ENCODE assay signal across 9 cellular contexts in the genomic region with DNA sequence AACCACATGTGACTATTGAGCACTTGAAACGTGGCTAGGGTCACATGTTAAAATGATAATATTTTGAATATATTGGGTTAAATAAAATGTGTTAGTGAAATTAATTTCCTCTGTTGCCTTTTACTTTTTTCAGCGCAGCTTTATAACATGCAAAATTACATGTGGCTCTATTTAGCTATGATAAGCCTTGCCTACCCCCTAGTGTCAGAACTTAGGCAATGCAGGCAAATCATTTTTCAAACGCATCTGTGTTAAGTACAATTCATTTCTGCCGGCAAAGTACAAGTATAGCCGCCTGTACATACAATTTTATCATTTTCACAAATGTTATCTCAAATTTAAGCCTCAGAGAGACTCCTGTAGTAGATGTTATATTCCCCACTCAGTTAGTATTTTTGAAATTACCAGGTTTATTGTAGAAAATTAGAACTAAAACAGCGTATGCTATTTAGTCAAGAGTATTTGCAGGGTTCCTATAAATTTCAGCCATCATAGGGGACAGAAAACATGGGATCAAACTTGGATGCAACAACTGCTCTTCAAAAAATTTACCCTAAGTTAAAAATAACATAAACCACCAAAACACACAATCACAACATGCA. TPM values are rescaled to one million over a fixed set of nuclear protein-coding genes. Genes with fewer than 3 reads are reported as not detected.
A peak's percentile ranks its signal among the peaks of the same experiment; 100 is the strongest.
DNase-seq lines count a peak whose midpoint lies in the region; ATAC-seq and TF ChIP-seq lines count a peak whose summit lies in the region.
"Had no signal": no experiment of that assay in that cellular context is flagged by ENCODE, and none has a peak within 500 bp of the region (broad histone marks: within the 10 kb centered on the region; RNA-seq: fewer than 3 reads in every experiment).

No MANE protein-coding gene starts in this region.

- H3K4me1 ChIP-seq in H9 (ENCODE audit: insufficient read depth, low read length) (no peaks in the 10 kb centered on the region), aorta (ENCODE audit: control insufficient read depth in 1 of 2, insufficient read depth in 2 of 2, low read length in 2 of 2) (no peaks in the 10 kb centered on the region)

- peak; percentile 61 for DNase-seq in ACHN
- DNase-seq in GM04503 (ENCODE audit: low read depth): peak; percentile 10
- no peak for DNase-seq in H9
- peak; percentile 59 for DNase-seq in LNCaP clone FGC (ENCODE audit: low read depth)
- peak; percentile 70 for DNase-seq in SK-MEL-5 (ENCODE audit: low read depth, low spot score)
- DNase-seq in dorsolateral prefrontal cortex: peak in 3 of 10 donors; percentile 9 to 57 (median 35)
- DNase-seq in memory B cell (ENCODE audit: low spot score in 2 of 2): peak in 1 of 2 donors; percentile 39
- DNase-seq in aorta: no peak
- DNase-seq: right cardiac atrium had no signal

- H3K56ac ChIP-seq in H9 (ENCODE audit: insufficient read length, low read depth, low read length): no peak overlapping the region

- H3K27me3 ChIP-seq in H9 (ENCODE audit: insufficient read depth, low read length) (no peaks in the 10 kb centered on the region), dorsolateral prefrontal cortex (no peaks in the 10 kb centered on the region), aorta (ENCODE audit: control insufficient read depth in 1 of 2, insufficient read depth in 2 of 2, low read length in 1 of 2) (no peaks in the 10 kb centered on the region)

- H4K8ac ChIP-seq in H9 (replicated peaks; ENCODE audit: insufficient read length, low read depth, low read length): no peak overlapping the region

- H2AFZ ChIP-seq in H9 (ENCODE audit: low read length): no peak overlapping the region

- H2AK5ac ChIP-seq in H9 (ENCODE audit: insufficient read length, low read length): no peak overlapping the region

- no peak overlapping the region for H3K4me3 ChIP-seq in LNCaP clone FGC (ENCODE audit: low read depth, low read length)
- H3K4me3 ChIP-seq in dorsolateral prefrontal cortex: no peak overlapping the region
- H3K4me3 ChIP-seq in aorta (ENCODE audit: low read length in 2 of 2): no peak overlapping the region

- H2BK5ac ChIP-seq in H9 (ENCODE audit: insufficient read length, low read length): no peak overlapping the region

- no peak overlapping the region for H4K5ac ChIP-seq in H9 (ENCODE audit: insufficient read length, low read depth, low read length)

- ATAC-seq in memory B cell (ENCODE audit: low read depth): peak; percentile 45
- peak; percentile 71 for ATAC-seq in aorta (ENCODE audit: low FRiP score)

- no peak overlapping the region for H3K23ac ChIP-seq in H9 (ENCODE audit: insufficient read length, low read depth, low read length)

- no peak overlapping the region for H2BK120ac ChIP-seq in H9 (ENCODE audit: low read depth, low read length, poor library complexity, severe bottlenecking)

- H3K4ac ChIP-seq in H9 (ENCODE audit: low read depth, low read length): no peak overlapping the region

- no peaks in the 10 kb centered on the region for H4K20me1 ChIP-seq in H9 (ENCODE audit: control insufficient read depth, insufficient read depth, insufficient read length)

- no peak overlapping the region for H3K18ac ChIP-seq in H9 (ENCODE audit: insufficient read length, low read depth, low read length)

- H2BK12ac ChIP-seq in H9 (ENCODE audit: insufficient read length, low read depth, low read length): no peak overlapping the region

- H2BK15ac ChIP-seq in H9 (ENCODE audit: low read depth, low read length): no peak overlapping the region

- H3K9me3 ChIP-seq in H9 (ENCODE audit: control insufficient read depth, low read depth, low read length) (no peaks in the 10 kb centered on the region), aorta (ENCODE audit: control insufficient read depth, low read length) (no peaks in the 10 kb centered on the region)

- H3K9me3 Mint-ChIP-seq in H9 (no peaks in the 10 kb centered on the region), memory B cell (no peaks in the 10 kb centered on the region)

- H3K4me1 Mint-ChIP-seq in H9: peaks cover 7 to 8% of the 10 kb centered on the region in 2 experiments; a peak in 2 of 4 replicates
- peaks cover 3% of the 10 kb centered on the region for H3K4me1 Mint-ChIP-seq in memory B cell

- no peak overlapping the region for H3T11ph ChIP-seq in H9 (ENCODE audit: low read length)

- no peaks in the 10 kb centered on the region for H3K36me3 Mint-ChIP-seq in H9 (ENCODE audit: insufficient read depth in 1 of 3, low read depth in 3 of 3)
- no peaks in the 10 kb centered on the region for H3K36me3 Mint-ChIP-seq in memory B cell

- H3K36me3 ChIP-seq in aorta (ENCODE audit: control insufficient read depth in 1 of 2, insufficient read depth in 2 of 2, low read length in 1 of 2): no peaks in the 10 kb centered on the region

- H3K23me2 ChIP-seq in H9 (ENCODE audit: insufficient read length, low read depth, low read length, poor library complexity, severe bottlenecking): no peaks in the 10 kb centered on the region

- H3K27me3 Mint-ChIP-seq in H9 (ENCODE audit: low read depth): no peaks in the 10 kb centered on the region
- no peaks in the 10 kb centered on the region for H3K27me3 Mint-ChIP-seq in memory B cell

- no peak overlapping the region for H4K91ac ChIP-seq in H9 (ENCODE audit: insufficient read length, low read depth, low read length)

- intact Hi-C loops in dorsolateral prefrontal cortex (cut with DNase I): loop anchor here (5.0 to 10.0 kb wide), 3 partner anchors 1491 to 1901 kb away; no protein-coding TSS in a partner anchor
- intact Hi-C loops in aorta (cut with DNase I): loop anchor here in 1 of 2 donors (10.0 kb wide), 1 partner anchor 1761 kb away; no protein-coding TSS in a partner anchor

- H2BK20ac ChIP-seq in H9 (ENCODE audit: low read depth, low read length, poor library complexity, severe bottlenecking): no peak overlapping the region

- no peaks in the 10 kb centered on the region for H3K79me1 ChIP-seq in H9 (ENCODE audit: insufficient read depth, low read depth, low read length, poor library complexity, severe bottlenecking)

- no peak overlapping the region for H3K9ac ChIP-seq in H9 (ENCODE audit: extremely low read depth, insufficient read length, low read length)

- no CpG with 5 or more reads among the region's 6 CpGs for WGBS in H9 (ENCODE audit: extremely low coverage, insufficient read length, low lambda C conversion rate)
- 20 to 24% methylated on average over 6 of the region's 6 CpGs for WGBS in aorta, 2 donors

- H3K4me2 ChIP-seq in H9 (ENCODE audit: insufficient read depth, insufficient read length, low read length): no peak overlapping the region

- H3K27ac ChIP-seq in H9 (ENCODE audit: insufficient read length, low read depth, low read length) (no peak overlapping the region), dorsolateral prefrontal cortex (no peak overlapping the region), aorta (ENCODE audit: low read depth in 1 of 2, low read length in 2 of 2) (no peak overlapping the region)

- H3K4me3 Mint-ChIP-seq in H9 (no peak overlapping the region), memory B cell (no peak overlapping the region)

- no peak overlapping the region for H3K27ac Mint-ChIP-seq in H9
- no peak overlapping the region for H3K27ac Mint-ChIP-seq in memory B cell

- H3K14ac ChIP-seq in H9 (ENCODE audit: insufficient read depth, low read length): no peak overlapping the region

- in situ Hi-C loops in ACHN (cut with HindIII; ENCODE audit: low pct_ligation_motif_present, low pct_unique_long_range_greater_than_20kb, low sequenced_read_pairs): no loop called here
- in situ Hi-C loops in SK-MEL-5 (cut with HindIII; ENCODE audit: low pct_unique_long_range_greater_than_20kb, low sequenced_read_pairs): no loop called here

- H3K79me2 ChIP-seq in H9 (ENCODE audit: insufficient read depth, low read length): no peaks in the 10 kb centered on the region

- TF ChIP-seq CTCF in H9 (conservative IDR thresholded peaks at IDR 0.05) (peak; percentile 93), LNCaP clone FGC (IDR thresholded peaks at IDR 0.05; ENCODE audit: control insufficient read depth, extremely low read depth, insufficient read depth) (peak; percentile 87), dorsolateral prefrontal cortex (IDR thresholded peaks at IDR 0.05 in 54 of 56, conservative IDR thresholded peaks at IDR 0.05 in 2 of 56; ENCODE audit: low read depth in 1 of 56, partially characterized antibody in 56 of 56) (peak; percentile 77 to 96 (median 92))

RNA-seq across cellular contexts. Expression of a gene that starts 56.1 kb away (rescaled TPM):
- total RNA-seq in H9 (2021): 2.3 and 3.0 TPM in 2 replicates
- not detected in 2 replicates for total RNA-seq in SK-MEL-5 (2014; rRNA removed; shearing (Covaris generic))
- polyA plus RNA-seq in SK-MEL-5 (2015; cell fraction: cytosol; rRNA removed): not detected in 2 replicates
- not detected in 2 replicates for polyA plus RNA-seq in SK-MEL-5 (2015; cell fraction: nucleus; rRNA removed)
- total RNA-seq in dorsolateral prefrontal cortex: 10 to 100 TPM in 1 of 120 experiments, 1 to 10 TPM in 118, under 1 TPM in 1; 0.44 to 10.4 (median 3.2) TPM
- total RNA-seq in aorta: not detected
- polyA plus RNA-seq in aorta: not detected
- total RNA-seq: right cardiac atrium had no signal
- polyA plus RNA-seq: right cardiac atrium had no signal

Comparison
In these comparisons a context has a peak if more than half of its experiments do, and no peak if none do; other contexts are left out.
1. DNase-seq: peak in ACHN (single experiment), GM04503 (single experiment), LNCaP clone FGC (single experiment) and SK-MEL-5 (single experiment); none in H9 (single experiment) and aorta (0 of 2).
2. Peak in every context shown above with its lines, with median percentiles within 50 percentile points of each other: CTCF ChIP-seq.